ENCODE assay signal across 8 cellular contexts in the genomic region with DNA sequence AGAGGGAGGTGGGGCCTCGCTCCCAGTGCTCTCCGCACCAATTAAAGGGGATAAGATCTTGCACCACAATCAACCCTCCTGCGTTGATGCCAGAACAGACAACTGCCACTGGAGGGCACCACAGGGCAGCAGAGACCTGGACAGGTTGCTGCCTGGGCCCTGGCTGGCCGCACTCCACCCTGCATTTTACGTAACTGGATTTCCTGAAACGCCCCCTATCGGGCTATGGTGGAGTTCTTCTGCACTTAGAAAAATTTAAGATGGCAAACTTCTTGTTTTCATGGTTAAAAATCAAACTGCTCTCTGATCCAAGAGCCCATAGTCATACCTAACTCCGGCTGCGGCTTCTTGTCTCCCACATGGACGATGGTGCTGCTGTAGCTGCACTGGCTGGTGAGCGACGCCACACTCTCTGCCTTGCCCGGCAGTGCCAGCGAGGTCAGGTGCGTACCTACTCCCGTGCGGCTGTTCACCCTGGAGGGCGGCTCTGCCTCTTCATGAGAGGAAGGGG. TPM values are rescaled to one million over a fixed set of nuclear protein-coding genes. Genes with fewer than 3 reads are reported as not detected.
DNase-seq lines count a peak whose midpoint lies in the region; ATAC-seq, FAIRE-seq and TF ChIP-seq lines count a peak whose summit lies in the region.

No MANE protein-coding gene starts in this region.

- peak; percentile 54 for FAIRE-seq in GM12891 (lab: Jason Lieb, UNC)

- H3K9me3 ChIP-seq in SK-N-MC (ENCODE audit: low read depth, low read length) = no peaks in the 10 kb centered on the region

- DNase-seq in GM12891 (ENCODE audit: insufficient read length, low spot score) (peak; percentile 76), NCI-H1092 (lab: John Stamatoyannopoulos, UW) (peak; percentile 79), SK-N-MC (ENCODE audit: low read depth, low spot score) (peak; percentile 30), glomerular visceral epithelial cell (ENCODE audit: extremely low spot score) (peak; percentile 96), retina (peak; percentile 78)
- peak; percentile 52 for DNase-seq in activated effector memory CD4-positive, alpha-beta T cell treated with Interleukin-2 at 50 U/mL for 16 hours

- ATAC-seq in HG03460 (IDR thresholded peaks at IDR 0.05; ENCODE audit: unreplicated experiment) = no peak
- no peak for ATAC-seq in HG02870 (IDR thresholded peaks at IDR 0.05; ENCODE audit: unreplicated experiment)

- H3K4me3 ChIP-seq in SK-N-MC = no peak overlapping the region

- no peak for TF ChIP-seq POLR2A in GM12891 (IDR thresholded peaks at IDR 0.05; ENCODE audit: low read depth, low read length)

- no peak overlapping the region for H3K9ac ChIP-seq in SK-N-MC (ENCODE audit: insufficient read length)

- no peak overlapping the region for H3K27ac ChIP-seq in SK-N-MC

- H3K36me3 ChIP-seq in SK-N-MC (ENCODE audit: insufficient read depth, low read length) = peaks cover 7% of the 10 kb centered on the region; the same call in 1 of the 2 replicates

TF ChIP-seq in GM12891, 5 proteins besides CTCF, POLR2A, EP300 and RAD21:
- no peak for TF ChIP-seq POLR2AphosphoS5 (IDR thresholded peaks at IDR 0.05; ENCODE audit: low read depth, low read length)
- no peak for TF ChIP-seq PAX5 (IDR thresholded peaks at IDR 0.05; ENCODE audit: insufficient read depth, low read length, severe bottlenecking)
- TF ChIP-seq TAF1 (IDR thresholded peaks at IDR 0.05; ENCODE audit: low read depth, low read length) = no peak
- TF ChIP-seq POU2F2 (IDR thresholded peaks at IDR 0.05; ENCODE audit: low read depth, low read length) = no peak
- no peak for TF ChIP-seq SPI1 (IDR thresholded peaks at IDR 0.05; ENCODE audit: low read depth, low read length)
TF ChIP-seq in GM12891: peak in this region for 0.

RNA-seq across cellular contexts. Expression of a gene that starts 16.8 kb away (rescaled TPM):
- polyA plus RNA-seq in GM12891 (2012; ENCODE audit: low read depth, missing spikeins) = 0.56 TPM

RNA-seq across cellular contexts. Expression of a gene that starts 31.8 kb away (rescaled TPM):
- 2.0 TPM for polyA plus RNA-seq in GM12891 (2012; ENCODE audit: low read depth, missing spikeins)

RNA-seq across cellular contexts. Expression of a gene that starts 53.2 kb away (rescaled TPM):
- 23.0 TPM for polyA plus RNA-seq in GM12891 (2012; ENCODE audit: low read depth, missing spikeins)

Comparison
In these comparisons a context has a peak if more than half of its experiments do, and no peak if none do; other contexts are left out.
1. DNase-seq: peak in every context shown above with its lines; median percentile 96 in glomerular visceral epithelial cell; 79 in NCI-H1092; 78 in retina; 76 in GM12891; 52 in activated effector memory CD4-positive, alpha-beta T cell treated with Interleukin-2 at 50 U/mL for 16 hours; 30 in SK-N-MC.